In genomic region chr7:47482013-47482761, GRCh38 we compare ENCODE assay signal across 8 cellular contexts.
A peak's percentile ranks its signal among the peaks of the same experiment; 100 is the strongest.
DNase-seq lines count a peak whose midpoint lies in the region; ATAC-seq and TF ChIP-seq lines count a peak whose summit lies in the region.

No MANE protein-coding gene starts in this region.

- H3K27me3 ChIP-seq in vagina, result no peaks in the 10 kb centered on the region

- H3K36me3 Mint-ChIP-seq in MCF 10A (ENCODE audit: insufficient read depth, unreplicated experiment), result no peaks in the 10 kb centered on the region
- no peaks in the 10 kb centered on the region for H3K36me3 Mint-ChIP-seq in activated CD8-positive, alpha-beta memory T cell treated with anti-CD3 and anti-CD28 coated beads, Interleukin-2, amount 10 ng/mL, durations not matched to agents 7 days and 5 days

- no peak overlapping the region for H3K4me3 ChIP-seq in vagina

- CTCF ChIA-PET in MCF 10A (lab: Yijun Ruan, JAX), result interaction anchor here (0.6 to 1.1 kb wide), 4 partner anchors 15 to 466 kb away, joined by 3 to 5 read pairs (median 3); partner anchors contain the start of gene PKD1L1
- CTCF ChIA-PET in activated CD8-positive, alpha-beta memory T cell treated with anti-CD3 and anti-CD28 coated beads, Interleukin-2, amount 10 ng/mL, durations not matched to agents 7 days and 5 days (lab: Charles Lee), result no interaction called here

- no peak for ATAC-seq in activated CD8-positive, alpha-beta memory T cell treated with anti-CD3 and anti-CD28 coated beads, Interleukin-2, amount 10 ng/mL, durations not matched to agents 7 days and 5 days

- DNase-seq in GM10266 (ENCODE audit: extremely low spot score) (peak; percentile 38), M059J (ENCODE audit: low read depth) (peak; percentile 99), MCF 10A (ENCODE audit: unreplicated experiment) (peak; percentile 85), myocyte (ENCODE audit: low read depth) (peak; percentile 98), vagina (ENCODE audit: extremely low spot score in 2 of 2) (no peak), T-helper 9 cell (no peak), G401 (ENCODE audit: low spot score) (no peak)
- no peak for DNase-seq in activated CD8-positive, alpha-beta memory T cell treated with anti-CD3 and anti-CD28 coated beads, Interleukin-2, amount 10 ng/mL, durations not matched to agents 7 days and 5 days

- H3K4me3 Mint-ChIP-seq in MCF 10A (ENCODE audit: unreplicated experiment), result peak overlapping the region; percentile 17
- H3K4me3 Mint-ChIP-seq in activated CD8-positive, alpha-beta memory T cell treated with anti-CD3 and anti-CD28 coated beads, Interleukin-2, amount 10 ng/mL, durations not matched to agents 7 days and 5 days, result no peak overlapping the region

- BruUV-seq in MCF 10A (replicated peaks; lab: Mats Ljungman, UMichigan), result no TSS peak

- no peaks in the 10 kb centered on the region for H3K27me3 Mint-ChIP-seq in MCF 10A (ENCODE audit: insufficient read depth, unreplicated experiment)
- H3K27me3 Mint-ChIP-seq in activated CD8-positive, alpha-beta memory T cell treated with anti-CD3 and anti-CD28 coated beads, Interleukin-2, amount 10 ng/mL, durations not matched to agents 7 days and 5 days, result no peaks in the 10 kb centered on the region

- peaks cover 33% of the 10 kb centered on the region for H3K4me1 Mint-ChIP-seq in MCF 10A (ENCODE audit: insufficient read depth, unreplicated experiment)
- no peaks in the 10 kb centered on the region for H3K4me1 Mint-ChIP-seq in activated CD8-positive, alpha-beta memory T cell treated with anti-CD3 and anti-CD28 coated beads, Interleukin-2, amount 10 ng/mL, durations not matched to agents 7 days and 5 days

- POLR2A ChIA-PET in MCF 10A (lab: Yijun Ruan, JAX), result interaction anchor here (1.0 kb wide), 1 partner anchor 153 kb away, joined by 3 read pairs; no protein-coding TSS in a partner anchor

- peak overlapping the region; percentile 80 for H3K27ac Mint-ChIP-seq in MCF 10A (ENCODE audit: low read depth, unreplicated experiment)
- H3K27ac Mint-ChIP-seq in activated CD8-positive, alpha-beta memory T cell treated with anti-CD3 and anti-CD28 coated beads, Interleukin-2, amount 10 ng/mL, durations not matched to agents 7 days and 5 days, result no peak overlapping the region

- H3K27ac ChIP-seq in vagina, result no peak overlapping the region

- intact Hi-C loops in MCF 10A (cut with micrococcal nuclease) (loop anchor here (5.0 kb wide), 1 partner anchor 120 kb away; no protein-coding TSS in a partner anchor), vagina (cut with DNase I) (no loop called here)

- no peaks in the 10 kb centered on the region for H3K36me3 ChIP-seq in vagina

- no peaks in the 10 kb centered on the region for H3K9me3 ChIP-seq in vagina

- TF ChIP-seq POLR2A in vagina (IDR thresholded peaks at IDR 0.05), result no peak

- no peaks in the 10 kb centered on the region for H3K9me3 Mint-ChIP-seq in MCF 10A (ENCODE audit: unreplicated experiment)
- H3K9me3 Mint-ChIP-seq in activated CD8-positive, alpha-beta memory T cell treated with anti-CD3 and anti-CD28 coated beads, Interleukin-2, amount 10 ng/mL, durations not matched to agents 7 days and 5 days (ENCODE audit: low read depth), result peaks cover 8% of the 10 kb centered on the region

- H3K4me1 ChIP-seq in vagina, result no peaks in the 10 kb centered on the region

- in situ Hi-C loops in G401 (cut with HindIII; ENCODE audit: low sequenced_read_pairs), result no loop called here

- TF ChIP-seq CTCF in GM10266 (IDR thresholded peaks at IDR 0.05; ENCODE audit: control insufficient read depth, insufficient read depth, low read depth, missing control alignments), result no peak
- no peak for TF ChIP-seq CTCF in MCF 10A (IDR thresholded peaks at IDR 0.05; ENCODE audit: unreplicated experiment)
- no peak for TF ChIP-seq CTCF in vagina (IDR thresholded peaks at IDR 0.05)

Comparison
In these comparisons a context has a peak if more than half of its experiments do, and no peak if none do; other contexts are left out.
1. DNase-seq: peak in GM10266 (single experiment), M059J (single experiment), MCF 10A (single experiment) and myocyte (single experiment); none in vagina (0 of 2), T-helper 9 cell (single experiment), activated CD8-positive, alpha-beta memory T cell treated with anti-CD3 and anti-CD28 coated beads, Interleukin-2, amount 10 ng/mL, durations not matched to agents 7 days and 5 days (single experiment) and G401 (single experiment).